In genomic region chr3:195669315-195669714, GRCh38 we compare ENCODE assay signal across 2 cellular contexts. TPM values are rescaled to one million over a fixed set of nuclear protein-coding genes. Genes with fewer than 3 reads are reported as not detected.
"Had no signal": no experiment of that assay in that cellular context is flagged by ENCODE, and none has a peak within 500 bp of the region (broad histone marks: within the 10 kb centered on the region; RNA-seq: fewer than 3 reads in every experiment).

No MANE protein-coding gene starts in this region.

RNA-seq across cellular contexts. Expression of gene MUC20, which starts 51.5 kb away (rescaled TPM):
- total RNA-seq: glomerular endothelial cell, SK-MEL-5 had no signal
